24 cellular contexts compared by ENCODE assay signal in genomic region chrX:154325541-154325940, GRCh38. TPM values are rescaled to one million over a fixed set of nuclear protein-coding genes. Genes with fewer than 3 reads are reported as not detected.
A peak's percentile ranks its signal among the peaks of the same experiment; 100 is the strongest.
DNase-seq lines count a peak whose midpoint lies in the region; ATAC-seq and TF ChIP-seq lines count a peak whose summit lies in the region.
"Had no signal": no experiment of that assay in that cellular context is flagged by ENCODE, and none has a peak within 500 bp of the region (broad histone marks: within the 10 kb centered on the region; RNA-seq: fewer than 3 reads in every experiment).

No MANE protein-coding gene starts in this region.

- peaks cover 24 to 66% (median 58%) of the 10 kb centered on the region in 4 donors for H3K4me1 Mint-ChIP-seq in naive thymus-derived CD8-positive, alpha-beta T cell

- ATAC-seq in naive thymus-derived CD8-positive, alpha-beta T cell: no peak
- no peak for ATAC-seq in HG03521 (IDR thresholded peaks at IDR 0.05; ENCODE audit: unreplicated experiment)
- ATAC-seq: foreskin keratinocyte, PC-3 had no signal

- no peak for TF ChIP-seq CTCF in HEK293 (tag by site-specific recombination; IDR thresholded peaks at IDR 0.05)
- TF ChIP-seq CTCF in cardiac fibroblast (IDR thresholded peaks at IDR 0.05; ENCODE audit: low read depth, low read length): no peak

- no peaks in the 10 kb centered on the region for H3K27me3 Mint-ChIP-seq in naive thymus-derived CD8-positive, alpha-beta T cell

- no peaks in the 10 kb centered on the region for H3K9me3 ChIP-seq in HEK293 (ENCODE audit: control insufficient read depth, insufficient read depth, low read depth, low read length)
- H3K9me3 ChIP-seq: thoracic aorta had no signal

- peak overlapping the region; percentile 34 to 94 (median 84) for H3K27ac Mint-ChIP-seq in naive thymus-derived CD8-positive, alpha-beta T cell

- peaks cover 18% of the 10 kb centered on the region for H3K4me1 ChIP-seq in HEK293 (ENCODE audit: control insufficient read depth, insufficient read depth, low read length)
- H3K4me1 ChIP-seq: foreskin keratinocyte had no signal

- H3K36me3 Mint-ChIP-seq in naive thymus-derived CD8-positive, alpha-beta T cell: no peaks in the 10 kb centered on the region

- H3K9me3 Mint-ChIP-seq in naive thymus-derived CD8-positive, alpha-beta T cell: no peaks in the 10 kb centered on the region

- peak overlapping the region; percentile 18; the same call in 1 of the 2 replicates for H3K27ac ChIP-seq in HEK293 (ENCODE audit: extremely low read depth, low read depth, low read length)
- H3K27ac ChIP-seq: 22Rv1, foreskin keratinocyte, SK-N-MC, thoracic aorta had no signal

- H3K4me3 Mint-ChIP-seq in naive thymus-derived CD8-positive, alpha-beta T cell: peak overlapping the region in 1 of 10 donors; percentile 24

- H3K4me3 ChIP-seq in HEK293 (ENCODE audit: low read depth, low read length) (no peak overlapping the region), cardiac fibroblast (replicated peaks in 1 of 2; ENCODE audit: low read depth in 2 of 2, low read length in 2 of 2) (no peak overlapping the region)
- H3K4me3 ChIP-seq: SK-N-MC, thoracic aorta had no signal

- DNase-seq in NCI-H1417 (lab: John Stamatoyannopoulos, UW): peak in 2 of 3 experiments; percentile 15 to 40
- DNase-seq in NCI-H1417 treated with DMSO at 0.1 percent for 48 hours (lab: John Stamatoyannopoulos, UW): no peak
- DNase-seq in cardiac fibroblast (ENCODE audit: low read depth in 2 of 2): peak; percentile 16 to 42
- DNase-seq in naive thymus-derived CD8-positive, alpha-beta T cell: no peak
- DNase-seq in HPDE6-E6E7 (ENCODE audit: extremely low spot score): no peak
- DNase-seq in NCI-H2227 (lab: John Stamatoyannopoulos, UW; ENCODE audit: unreplicated experiment): no peak
- DNase-seq: activated CD4-positive, alpha-beta T cell treated with anti-CD3 and anti-CD28 coated beads for 1 hour; activated effector memory CD4-positive, alpha-beta T cell treated with Interleukin-2 at 50 U/mL for 16 hours; amniotic stem cell; DMS153; foreskin keratinocyte; NCI-H1694 treated with DMSO at 0.1 percent for 48 hours; NCI-H524; PC-3; stimulated activated CD4-positive, alpha-beta T cell treated with anti-CD3 and anti-CD28 coated beads, Interleukin-12 subunit alpha, Interleukin-12 subunit beta, amount 100 ng/mL, for 4 hours had no signal

- CTCF ChIA-PET in HEK293 (lab: Yijun Ruan, JAX): interaction anchor here (0.7 to 2.6 kb wide), 2 partner anchors 17 to 424 kb away, joined by 3 to 17 read pairs; no protein-coding TSS in a partner anchor

- no peaks in the 10 kb centered on the region for H3K36me3 ChIP-seq in HEK293 (ENCODE audit: control insufficient read depth in 2 of 2, insufficient read depth in 1 of 2, low read length in 2 of 2)
- H3K36me3 ChIP-seq: thoracic aorta had no signal

- POLR2A ChIA-PET in HEK293 (lab: Yijun Ruan, JAX): interaction anchor here (1.4 to 1.5 kb wide), 2 partner anchors 33 to 44 kb away, joined by 3 to 7 read pairs; no protein-coding TSS in a partner anchor
- POLR2A ChIA-PET in naive thymus-derived CD8-positive, alpha-beta T cell (lab: Charles Lee): no interaction called here

TF ChIP-seq in HEK293, 187 proteins besides CTCF, POLR2A, EP300 and RAD21 (continues in another document):
- TF ChIP-seq ZFP41 (tag by site-specific recombination; IDR thresholded peaks at IDR 0.05; ENCODE audit: borderline replicate concordance): no peak
- TF ChIP-seq INSM2 (tag by site-specific recombination; IDR thresholded peaks at IDR 0.05): peak; percentile 88
- 0 out of 2 replicates have a peak, but pooled peaks have one; percentile 42 for TF ChIP-seq ZNF394 (tag by site-specific recombination; IDR thresholded peaks at IDR 0.05; ENCODE audit: borderline replicate concordance)
- TF ChIP-seq SCRT2 (tag by site-specific recombination; IDR thresholded peaks at IDR 0.05): 0 out of 2 replicates have a peak, but pooled peaks have one; percentile 51
- 0 out of 2 replicates have a peak, but pooled peaks have one; percentile 47 for TF ChIP-seq ZBTB17 (tag by site-specific recombination; IDR thresholded peaks at IDR 0.05)
- peak; percentile 44; the same call in 1 of the 2 replicates for TF ChIP-seq ZBTB44 (tag by site-specific recombination; IDR thresholded peaks at IDR 0.05)
- TF ChIP-seq OSR2 (tag by site-specific recombination; IDR thresholded peaks at IDR 0.05): peak; percentile 88
- 0 out of 2 replicates have a peak, but pooled peaks have one; percentile 23 for TF ChIP-seq REST (tag by site-specific recombination; IDR thresholded peaks at IDR 0.05)
- TF ChIP-seq ZNF600 (tag by site-specific recombination; IDR thresholded peaks at IDR 0.05): peak; percentile 69
- peak; percentile 90 for TF ChIP-seq FEZF1 (tag by site-specific recombination; IDR thresholded peaks at IDR 0.05)
- TF ChIP-seq ZNF571 (tag by site-specific recombination; IDR thresholded peaks at IDR 0.05): no peak
- no peak for TF ChIP-seq KLF17 (tag by site-specific recombination; IDR thresholded peaks at IDR 0.05)
- TF ChIP-seq IKZF3 (tag by site-specific recombination; IDR thresholded peaks at IDR 0.05): peak; percentile 73; the same call in 1 of the 2 replicates

RNA-seq across cellular contexts. Expression of gene TKTL1, which starts 29.9 kb away (rescaled TPM):
- 1 to 10 TPM; 1.1 to 2.2 TPM for total RNA-seq in naive thymus-derived CD8-positive, alpha-beta T cell
- polyA plus RNA-seq in naive thymus-derived CD8-positive, alpha-beta T cell: 10 to 100 TPM; 38.8 to 56.4 (median 39.0) TPM
- total RNA-seq: chondrocyte, foreskin keratinocyte, kidney epithelial cell, PC-3 had no signal
- polyA plus RNA-seq: BJ, foreskin keratinocyte had no signal

RNA-seq across cellular contexts. Expression of gene TEX28, which starts 30.6 kb away (rescaled TPM):
- total RNA-seq in naive thymus-derived CD8-positive, alpha-beta T cell: not detected
- polyA plus RNA-seq in naive thymus-derived CD8-positive, alpha-beta T cell: not detected
- total RNA-seq: chondrocyte, foreskin keratinocyte, kidney epithelial cell, mesenteric fat pad, thoracic aorta had no signal
- polyA plus RNA-seq: BJ, foreskin keratinocyte had no signal

RNA-seq across cellular contexts. Expression of gene FLNA, which starts 48.9 kb away (rescaled TPM):
- 100 to 1,000 TPM; 613 to 633 TPM for total RNA-seq in naive thymus-derived CD8-positive, alpha-beta T cell
- 100 to 1,000 TPM; 156 to 341 (median 169) TPM for polyA plus RNA-seq in naive thymus-derived CD8-positive, alpha-beta T cell

RNA-seq across cellular contexts. Expression of gene EMD, which starts 53.6 kb away (rescaled TPM):
- total RNA-seq in naive thymus-derived CD8-positive, alpha-beta T cell: 10 to 100 TPM; 90.4 to 95.4 TPM
- 10 to 100 TPM; 35.5 to 37.1 (median 35.7) TPM for polyA plus RNA-seq in naive thymus-derived CD8-positive, alpha-beta T cell

Comparison
In these comparisons a context has a peak if more than half of its experiments do, and no peak if none do; other contexts are left out.
1. DNase-seq: peak in NCI-H1417 (2 of 3) and cardiac fibroblast (2 of 2); none in NCI-H1417 treated with DMSO at 0.1 percent for 48 hours (single experiment), naive thymus-derived CD8-positive, alpha-beta T cell (0 of 10), HPDE6-E6E7 (single experiment) and NCI-H2227 (single experiment).